ENCODE assay signal across 24 cellular contexts in the genomic region with DNA sequence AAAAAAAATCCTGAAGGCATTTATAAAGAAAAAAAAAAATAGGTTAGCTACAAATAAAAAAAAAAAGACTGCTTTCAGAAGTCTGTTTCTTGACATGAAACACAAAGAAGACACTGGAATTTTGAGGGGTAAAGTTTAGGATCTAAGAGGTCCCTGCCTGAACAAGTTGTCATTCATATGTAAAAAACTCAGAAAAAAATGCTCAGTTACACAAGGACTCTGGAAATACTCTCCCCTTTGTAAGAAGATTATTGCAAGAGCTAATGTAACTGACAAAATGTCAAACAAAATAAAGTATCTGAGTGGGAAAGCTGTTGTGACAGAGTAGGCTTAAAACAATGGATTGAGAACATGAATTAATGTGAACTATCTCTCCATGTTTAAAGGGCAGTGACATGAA.
DNase-seq lines count a peak whose midpoint lies in the region; ATAC-seq and TF ChIP-seq lines count a peak whose summit lies in the region.
"Had no signal": no experiment of that assay in that cellular context is flagged by ENCODE, and none has a peak within 500 bp of the region (broad histone marks: within the 10 kb centered on the region; RNA-seq: fewer than 3 reads in every experiment).

No MANE protein-coding gene starts in this region.

- no peaks in the 10 kb centered on the region for H3K9me3 ChIP-seq in HAP-1
- no peaks in the 10 kb centered on the region for H3K9me3 ChIP-seq in neuron (ENCODE audit: low read length)
- H3K9me3 ChIP-seq: BE2C, BLaER1 had no signal

- DNase-seq in HAP-1 (ENCODE audit: low spot score in 2 of 2) = peak in 1 of 2 experiments; percentile 98
- DNase-seq in retina = peak; percentile 34
- DNase-seq in activated naive CD4-positive, alpha-beta T cell treated with anti-CD3 and anti-CD28 coated beads, Interleukin-2, amount 50 U/mL, for 72 hours (ENCODE audit: low spot score in 2 of 2) = no peak
- no peak for DNase-seq in HEK293T (ENCODE audit: extremely low spot score)
- DNase-seq: 8988T; ACHN; BE2C; C1 segment of cervical spinal cord; CD4-positive, CD25-positive, alpha-beta regulatory T cell; CD8-positive, alpha-beta memory T cell; COR-L47; DMS 273 treated with DMSO at 0.1 percent for 48 hours; DMS153; DMS53; DMS79; DND-41; EL; GDM1 had no signal

- CTCF ChIA-PET in HEK293T (lab: Yijun Ruan, JAX) = no interaction called here

- POLR2A ChIA-PET in HEK293T (lab: Yijun Ruan, JAX) = no interaction called here

- H3K36me3 Mint-ChIP-seq in activated naive CD4-positive, alpha-beta T cell treated with anti-CD3 and anti-CD28 coated beads, Interleukin-2, amount 50 U/mL, for 72 hours = peaks cover 0 to 5% of the 10 kb centered on the region in 2 donors
- H3K36me3 Mint-ChIP-seq: CD14-positive monocyte; CD4-positive, alpha-beta memory T cell; CD4-positive, CD25-positive, alpha-beta regulatory T cell; CD8-positive, alpha-beta memory T cell had no signal

- H2AFZ ChIP-seq in neuron (ENCODE audit: low read depth, low read length) = peak overlapping the region; percentile 92

- no peaks in the 10 kb centered on the region for H3K36me3 ChIP-seq in HAP-1 (replicated peaks)
- H3K36me3 ChIP-seq in neuron (ENCODE audit: insufficient read depth, low read length) = no peaks in the 10 kb centered on the region
- H3K36me3 ChIP-seq: BE2C, BLaER1 had no signal

- no peaks in the 10 kb centered on the region for H3K27me3 ChIP-seq in HAP-1 (ENCODE audit: low read depth)
- H3K27me3 ChIP-seq in neuron (ENCODE audit: insufficient read depth, low read length) = no peaks in the 10 kb centered on the region
- H3K27me3 ChIP-seq: BE2C, BLaER1 had no signal

- no peak overlapping the region for H3K27ac Mint-ChIP-seq in activated naive CD4-positive, alpha-beta T cell treated with anti-CD3 and anti-CD28 coated beads, Interleukin-2, amount 50 U/mL, for 72 hours
- H3K27ac Mint-ChIP-seq: CD14-positive monocyte; CD4-positive, alpha-beta memory T cell; CD4-positive, CD25-positive, alpha-beta regulatory T cell; CD8-positive, alpha-beta memory T cell had no signal

- ATAC-seq in HG02610 (IDR thresholded peaks at IDR 0.05; ENCODE audit: unreplicated experiment) = no peak
- ATAC-seq in activated naive CD4-positive, alpha-beta T cell treated with anti-CD3 and anti-CD28 coated beads, Interleukin-2, amount 50 U/mL, for 72 hours = no peak
- ATAC-seq: GM12878 had no signal

- H3K9me3 Mint-ChIP-seq in activated naive CD4-positive, alpha-beta T cell treated with anti-CD3 and anti-CD28 coated beads, Interleukin-2, amount 50 U/mL, for 72 hours = peaks cover 29% of the 10 kb centered on the region in 2 donors

- H3K4me3 ChIP-seq in HAP-1 (peak overlapping the region; percentile 10; the same call in 1 of the 2 replicates), neuron (ENCODE audit: low read length) (no peak overlapping the region)
- H3K4me3 ChIP-seq: BLaER1, GM12878 had no signal

- peaks cover 51% of the 10 kb centered on the region for H3K4me1 ChIP-seq in HAP-1
- H3K4me1 ChIP-seq in neuron (ENCODE audit: insufficient read depth, low read length) = peaks cover 42% of the 10 kb centered on the region
- H3K4me1 ChIP-seq: BE2C, BLaER1 had no signal

- in situ Hi-C loops in HAP-1 (cut with MboI; ENCODE audit: low sequenced_read_pairs) = no loop called here

TF ChIP-seq in HEK293T, 16 proteins besides CTCF, POLR2A, EP300 and RAD21:
- TF ChIP-seq HDGF (IDR thresholded peaks at IDR 0.05; ENCODE audit: borderline replicate concordance) (no peak), BHLHE40 (IDR thresholded peaks at IDR 0.05; ENCODE audit: borderline replicate concordance) (no peak), ZNF384 (IDR thresholded peaks at IDR 0.05) (no peak), PKNOX1 (IDR thresholded peaks at IDR 0.05) (no peak), CTBP1 (IDR thresholded peaks at IDR 0.05; ENCODE audit: borderline replicate concordance) (no peak), SUZ12 (IDR thresholded peaks at IDR 0.05) (no peak), SP1 (IDR thresholded peaks at IDR 0.05) (no peak), ELF4 (IDR thresholded peaks at IDR 0.05) (no peak), FOXA1 (IDR thresholded peaks at IDR 0.05) (no peak), NFRKB (IDR thresholded peaks at IDR 0.05) (no peak), LEF1 (IDR thresholded peaks at IDR 0.05; ENCODE audit: borderline replicate concordance) (no peak)
